In the genomic region with DNA sequence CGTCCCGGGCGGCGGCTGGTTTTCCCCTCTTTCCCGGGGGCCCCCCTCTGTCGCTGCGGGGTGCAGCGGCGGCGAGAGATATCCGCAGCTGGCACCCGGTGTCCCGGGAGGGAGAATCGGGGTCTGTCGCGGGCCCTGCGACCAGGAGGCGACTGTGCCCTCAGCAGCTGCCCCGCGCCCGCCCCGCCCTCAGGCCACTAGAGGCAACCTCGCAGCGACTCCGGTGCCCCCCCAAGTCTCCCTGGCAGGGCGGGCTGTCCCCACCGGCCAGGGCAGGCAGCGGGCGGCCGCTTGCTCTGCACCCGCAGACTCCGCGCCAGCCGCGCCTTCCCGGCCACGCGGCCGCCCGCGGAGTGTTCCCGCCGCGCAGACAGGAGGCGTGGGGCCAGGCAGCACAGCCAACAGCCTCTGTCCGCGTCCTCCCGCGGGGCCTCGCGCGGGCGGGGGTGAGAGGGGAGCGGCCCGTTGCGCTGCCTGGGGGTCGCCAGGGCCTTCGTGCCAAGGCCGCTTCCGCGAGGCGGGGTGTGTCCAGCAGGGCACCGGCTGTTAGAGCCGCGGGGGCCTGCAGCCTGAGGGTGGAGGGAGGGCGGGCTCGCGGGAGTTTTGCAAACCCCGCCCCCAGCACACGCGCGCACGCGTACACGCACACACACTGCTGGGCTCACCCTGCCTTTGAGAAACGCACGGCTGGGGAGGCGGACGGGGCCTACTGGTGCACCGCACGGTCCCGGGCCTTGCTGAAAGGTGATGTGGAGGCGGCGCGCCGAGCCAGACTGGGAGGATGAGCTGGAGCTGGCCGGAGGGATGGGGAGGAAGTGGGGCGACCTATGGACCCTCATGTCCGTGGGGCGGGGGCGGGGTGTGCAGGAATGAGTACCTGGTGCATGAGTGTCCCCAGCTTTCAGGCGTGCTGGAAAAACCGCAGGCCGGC, we compare ENCODE assay signal across 8 cellular contexts. TPM values are rescaled to one million over a fixed set of nuclear protein-coding genes. Genes with fewer than 3 reads are reported as not detected.
DNase-seq lines count a peak whose midpoint lies in the region; ATAC-seq and TF ChIP-seq lines count a peak whose summit lies in the region.

No MANE protein-coding gene starts in this region.

- H3K36me3 Mint-ChIP-seq in CD4-positive, CD25-positive, alpha-beta regulatory T cell, result peaks cover 13% of the 10 kb centered on the region

- H3K27me3 ChIP-seq in CD4-positive, CD25-positive, alpha-beta regulatory T cell (ENCODE audit: control insufficient read depth, insufficient read depth, low read length), result no peaks in the 10 kb centered on the region
- no peaks in the 10 kb centered on the region for H3K27me3 ChIP-seq in suprapubic skin

- WGBS in suprapubic skin, result 23% methylated on average over 30 of the region's 94 CpGs

- peak; percentile 64 to 84 (median 69) for DNase-seq in CD4-positive, CD25-positive, alpha-beta regulatory T cell
- peak; percentile 30 for DNase-seq in activated CD8-positive, alpha-beta memory T cell treated with anti-CD3 and anti-CD28 coated beads, Interleukin-2, amount 50 U/mL, for 1 hour (ENCODE audit: extremely low read depth)
- DNase-seq in erythroblast (lab: John Stamatoyannopoulos, UW) (peak; percentile 84 to 85), non-pigmented ciliary epithelial cell (ENCODE audit: low read depth) (peak; percentile 2), suprapubic skin (ENCODE audit: low spot score in 2 of 2) (peak; percentile 83)

- peaks cover 6% of the 10 kb centered on the region for H3K4me1 ChIP-seq in CD4-positive, CD25-positive, alpha-beta regulatory T cell (ENCODE audit: control insufficient read depth, insufficient read depth, low read length, poor library complexity, severe bottlenecking)
- peaks cover 54% of the 10 kb centered on the region for H3K4me1 ChIP-seq in suprapubic skin

- peaks cover 0 to 8% (median 0%) of the 10 kb centered on the region in 4 donors for H3K4me1 Mint-ChIP-seq in CD4-positive, CD25-positive, alpha-beta regulatory T cell

- peak overlapping the region; percentile 76 to 84 (median 81) for H3K4me3 Mint-ChIP-seq in CD4-positive, CD25-positive, alpha-beta regulatory T cell

- H3K36me3 ChIP-seq in CD4-positive, CD25-positive, alpha-beta regulatory T cell (ENCODE audit: control insufficient read depth, insufficient read depth, low read length), result no peaks in the 10 kb centered on the region
- H3K36me3 ChIP-seq in suprapubic skin, result peaks cover 6% of the 10 kb centered on the region

- no peak overlapping the region for H3K4me3 ChIP-seq in CD4-positive, CD25-positive, alpha-beta regulatory T cell (ENCODE audit: low read depth, low read length)
- H3K4me3 ChIP-seq in suprapubic skin, result peak overlapping the region; percentile 58

- no peaks in the 10 kb centered on the region for H3K9me3 Mint-ChIP-seq in CD4-positive, CD25-positive, alpha-beta regulatory T cell

- H3K27ac Mint-ChIP-seq in CD4-positive, CD25-positive, alpha-beta regulatory T cell, result peak overlapping the region in 1 of 3 donors; percentile 20

- peak in 1 of 2 donors; percentile 8 for TF ChIP-seq CTCF in suprapubic skin (IDR thresholded peaks at IDR 0.05)

- H3K27ac ChIP-seq in CD4-positive, CD25-positive, alpha-beta regulatory T cell (ENCODE audit: insufficient read depth, low read length, poor library complexity, severe bottlenecking), result no peak overlapping the region
- H3K27ac ChIP-seq in suprapubic skin, result peak overlapping the region; percentile 83

- H3K27me3 Mint-ChIP-seq in CD4-positive, CD25-positive, alpha-beta regulatory T cell, result no peaks in the 10 kb centered on the region

- TF ChIP-seq POLR2A in erythroblast (IDR thresholded peaks at IDR 0.05; ENCODE audit: low read length) (no peak), suprapubic skin (IDR thresholded peaks at IDR 0.05) (no peak)

- TF ChIP-seq EP300 in Ishikawa (IDR thresholded peaks at IDR 0.05; ENCODE audit: borderline replicate concordance), result no peak
- TF ChIP-seq EP300 in suprapubic skin (IDR thresholded peaks at IDR 0.05), result no peak

- peak; percentile 84 to 86 for ATAC-seq in CD4-positive, CD25-positive, alpha-beta regulatory T cell (ENCODE audit: low read depth in 2 of 2)
- peak; percentile 77 for ATAC-seq in GM19467 (IDR thresholded peaks at IDR 0.05; ENCODE audit: unreplicated experiment)
- ATAC-seq in HG03378 (IDR thresholded peaks at IDR 0.05; ENCODE audit: unreplicated experiment), result no peak

- no peaks in the 10 kb centered on the region for H3K9me3 ChIP-seq in CD4-positive, CD25-positive, alpha-beta regulatory T cell (ENCODE audit: control insufficient read depth in 2 of 2, low read length in 2 of 2)
- no peaks in the 10 kb centered on the region for H3K9me3 ChIP-seq in suprapubic skin

- TF ChIP-seq RAD21 in Ishikawa (IDR thresholded peaks at IDR 0.05; ENCODE audit: low read depth), result peak; percentile 2; the same call in 1 of the 2 replicates

TF ChIP-seq in Ishikawa, 13 proteins besides CTCF, POLR2A, EP300 and RAD21:
- TF ChIP-seq TCF12 (IDR thresholded peaks at IDR 0.05; ENCODE audit: low read depth) (peak; percentile 39; the same call in 1 of the 2 replicates), CREB1 (IDR thresholded peaks at IDR 0.05; ENCODE audit: low read depth) (no peak), MAX (IDR thresholded peaks at IDR 0.05) (peak; percentile 87), YY1 (IDR thresholded peaks at IDR 0.05; ENCODE audit: low read depth) (0 out of 2 replicates have a peak, but pooled peaks have one; percentile 23), TAF1 (IDR thresholded peaks at IDR 0.05; ENCODE audit: low read depth) (0 out of 2 replicates have a peak, but pooled peaks have one; percentile 40), NFIC (IDR thresholded peaks at IDR 0.05) (peak; percentile 15; the same call in 1 of the 2 replicates), TEAD4 (IDR thresholded peaks at IDR 0.05) (no peak)
TF ChIP-seq in Ishikawa: peak in this region for 5.

RNA-seq across cellular contexts. Expression of gene KIAA1614, which starts 41.4 kb away (rescaled TPM):
- 0.20 TPM for total RNA-seq in CD4-positive, CD25-positive, alpha-beta regulatory T cell
- polyA plus RNA-seq in CD4-positive, CD25-positive, alpha-beta regulatory T cell, result under 1 TPM in 2 of 4 donors, not detected in 2; 0.02 to 0.05 TPM
- 1 to 10 TPM; 1.8 to 7.9 (median 5.5) TPM for total RNA-seq in suprapubic skin

Comparison
In these comparisons a context has a peak if more than half of its experiments do, and no peak if none do; other contexts are left out.
1. DNase-seq: peak in every context shown above with its lines; median percentile 84 in erythroblast; 83 in suprapubic skin; 69 in CD4-positive, CD25-positive, alpha-beta regulatory T cell; 30 in activated CD8-positive, alpha-beta memory T cell treated with anti-CD3 and anti-CD28 coated beads, Interleukin-2, amount 50 U/mL, for 1 hour; 2 in non-pigmented ciliary epithelial cell.